8 cellular contexts compared by ENCODE assay signal in genomic region chr18:62717059-62717849, GRCh38. TPM values are rescaled to one million over a fixed set of nuclear protein-coding genes. Genes with fewer than 3 reads are reported as not detected.
A peak's percentile ranks its signal among the peaks of the same experiment; 100 is the strongest.
DNase-seq lines count a peak whose midpoint lies in the region; ATAC-seq, FAIRE-seq and TF ChIP-seq lines count a peak whose summit lies in the region.

No MANE protein-coding gene starts in this region.

- H3K9ac ChIP-seq in astrocyte (ENCODE audit: low read length) = peak overlapping the region; percentile 74

- peaks cover 17% of the 10 kb centered on the region for H3K4me1 ChIP-seq in astrocyte (ENCODE audit: insufficient read depth, low read length)
- no peaks in the 10 kb centered on the region; the same call in 1 of the 2 replicates for H3K4me1 ChIP-seq in iPS DF 6.9 (ENCODE audit: control insufficient read depth, insufficient read depth, low read length)
- peaks cover 0 to 39% (median 33%) of the 10 kb centered on the region in 4 donors for H3K4me1 ChIP-seq in sigmoid colon

- no peak for FAIRE-seq in astrocyte (lab: Jason Lieb, UNC)

- H3K27ac Mint-ChIP-seq in astrocyte (ENCODE audit: unreplicated experiment) = peak overlapping the region; percentile 73

- H3K4me2 ChIP-seq in astrocyte (ENCODE audit: low read length) = peak overlapping the region; percentile 95

- H3K79me2 ChIP-seq in astrocyte (ENCODE audit: insufficient read depth, low read length) = peaks cover 61% of the 10 kb centered on the region

- intact Hi-C loops in sigmoid colon (cut with DNase I) = loop anchor here (10.0 kb wide), 3 partner anchors 228 to 1248 kb away; partner anchors contain the start of gene VPS4B

- no peak for TF ChIP-seq POLR2A in sigmoid colon (IDR thresholded peaks at IDR 0.05)

- TF ChIP-seq CTCF in astrocyte (IDR thresholded peaks at IDR 0.05; ENCODE audit: insufficient read depth, low read depth, low read length) (no peak), sigmoid colon (IDR thresholded peaks at IDR 0.05) (no peak)

- H3K9me3 ChIP-seq in astrocyte (ENCODE audit: insufficient read depth, low read depth, low read length) (no peaks in the 10 kb centered on the region), iPS DF 6.9 (ENCODE audit: control insufficient read depth, insufficient read depth, low read length) (no peaks in the 10 kb centered on the region), sigmoid colon (no peaks in the 10 kb centered on the region)

- H3K4me3 ChIP-seq in astrocyte (ENCODE audit: insufficient read depth, low read depth, low read length) (peak overlapping the region; percentile 71), iPS DF 6.9 (ENCODE audit: low read length) (peak overlapping the region; percentile 99), sigmoid colon (peak overlapping the region; percentile 58 to 88 (median 76))

- no CpG with 5 or more reads among the region's 24 CpGs for WGBS in iPS DF 6.9 (ENCODE audit: insufficient coverage, insufficient read length)
- WGBS in sigmoid colon, 2 donors = 1% methylated on average over 24 of the region's 24 CpGs

- DNase-seq in DMS79 treated with DMSO at 0.1 percent for 48 hours (lab: John Stamatoyannopoulos, UW) (peak; percentile 62), M059J (ENCODE audit: low read depth) (peak; percentile 81), T follicular helper cell (ENCODE audit: low read depth) (peak; percentile 22), astrocyte (ENCODE audit: low read depth) (peak; percentile 70), iPS DF 6.9 (ENCODE audit: low read depth, low spot score) (no peak), sigmoid colon (no peak), iPS-NIHi7 (ENCODE audit: extremely low spot score) (no peak)

- peaks cover 20% of the 10 kb centered on the region for H3K4me1 Mint-ChIP-seq in astrocyte (ENCODE audit: low read depth, unreplicated experiment)

- H3K36me3 Mint-ChIP-seq in astrocyte (ENCODE audit: low read depth, unreplicated experiment) = no peaks in the 10 kb centered on the region

- no peak for ATAC-seq in GM18907 (IDR thresholded peaks at IDR 0.05; ENCODE audit: unreplicated experiment)

- peak overlapping the region; percentile 36 for H3K27ac ChIP-seq in astrocyte (ENCODE audit: low read depth, low read length)
- H3K27ac ChIP-seq in iPS DF 6.9 (ENCODE audit: low read length) = no peak overlapping the region
- H3K27ac ChIP-seq in sigmoid colon = peak overlapping the region; percentile 50 to 98 (median 95)

- peaks cover 13% of the 10 kb centered on the region for H4K20me1 ChIP-seq in astrocyte (ENCODE audit: insufficient read depth, low read length)

- no peaks in the 10 kb centered on the region for H3K27me3 Mint-ChIP-seq in astrocyte (ENCODE audit: low read depth, unreplicated experiment)

- H3K36me3 ChIP-seq in astrocyte (ENCODE audit: insufficient read depth, low read length) (no peaks in the 10 kb centered on the region), iPS DF 6.9 (ENCODE audit: control insufficient read depth, insufficient read depth, low read length) (no peaks in the 10 kb centered on the region), sigmoid colon (no peaks in the 10 kb centered on the region)

- TF ChIP-seq EP300 in sigmoid colon (IDR thresholded peaks at IDR 0.05) = no peak

- H3K27me3 ChIP-seq in astrocyte (ENCODE audit: insufficient read depth, low read length) = no peaks in the 10 kb centered on the region
- no peaks in the 10 kb centered on the region for H3K27me3 ChIP-seq in iPS DF 6.9 (ENCODE audit: control insufficient read depth, insufficient read depth, low read length)
- H3K27me3 ChIP-seq in sigmoid colon = no peaks in the 10 kb centered on the region

- H2AFZ ChIP-seq in astrocyte (ENCODE audit: low read depth, low read length) = peak overlapping the region; percentile 62

- H3K4me3 Mint-ChIP-seq in astrocyte (ENCODE audit: unreplicated experiment) = peak overlapping the region; percentile 90

- no peaks in the 10 kb centered on the region for H3K9me3 Mint-ChIP-seq in astrocyte (ENCODE audit: unreplicated experiment)

RNA-seq across cellular contexts. Expression of gene PHLPP1, which starts 1.9 kb away (rescaled TPM):
- 8.6 and 12.5 TPM in 2 replicates for total RNA-seq in M059J (2014; rRNA removed; shearing (Covaris generic))
- total RNA-seq in astrocyte (11.2 and 13.3 TPM in 2 replicates), sigmoid colon (10 to 100 TPM in 1 of 4 donors, 1 to 10 TPM in 3; 7.1 to 18.6 (median 8.6) TPM)
- polyA plus RNA-seq in sigmoid colon = 1 to 10 TPM; 4.2 to 4.7 (median 4.2) TPM

Comparison
In these comparisons a context has a peak if more than half of its experiments do, and no peak if none do; other contexts are left out.
1. DNase-seq: peak in DMS79 treated with DMSO at 0.1 percent for 48 hours (single experiment), M059J (single experiment), T follicular helper cell (single experiment) and astrocyte (single experiment); none in iPS DF 6.9 (single experiment), sigmoid colon (single experiment) and iPS-NIHi7 (single experiment).
2. Peak in every context shown above with its lines, with median percentiles within 50 percentile points of each other: H3K4me3 ChIP-seq.